In the genomic region with DNA sequence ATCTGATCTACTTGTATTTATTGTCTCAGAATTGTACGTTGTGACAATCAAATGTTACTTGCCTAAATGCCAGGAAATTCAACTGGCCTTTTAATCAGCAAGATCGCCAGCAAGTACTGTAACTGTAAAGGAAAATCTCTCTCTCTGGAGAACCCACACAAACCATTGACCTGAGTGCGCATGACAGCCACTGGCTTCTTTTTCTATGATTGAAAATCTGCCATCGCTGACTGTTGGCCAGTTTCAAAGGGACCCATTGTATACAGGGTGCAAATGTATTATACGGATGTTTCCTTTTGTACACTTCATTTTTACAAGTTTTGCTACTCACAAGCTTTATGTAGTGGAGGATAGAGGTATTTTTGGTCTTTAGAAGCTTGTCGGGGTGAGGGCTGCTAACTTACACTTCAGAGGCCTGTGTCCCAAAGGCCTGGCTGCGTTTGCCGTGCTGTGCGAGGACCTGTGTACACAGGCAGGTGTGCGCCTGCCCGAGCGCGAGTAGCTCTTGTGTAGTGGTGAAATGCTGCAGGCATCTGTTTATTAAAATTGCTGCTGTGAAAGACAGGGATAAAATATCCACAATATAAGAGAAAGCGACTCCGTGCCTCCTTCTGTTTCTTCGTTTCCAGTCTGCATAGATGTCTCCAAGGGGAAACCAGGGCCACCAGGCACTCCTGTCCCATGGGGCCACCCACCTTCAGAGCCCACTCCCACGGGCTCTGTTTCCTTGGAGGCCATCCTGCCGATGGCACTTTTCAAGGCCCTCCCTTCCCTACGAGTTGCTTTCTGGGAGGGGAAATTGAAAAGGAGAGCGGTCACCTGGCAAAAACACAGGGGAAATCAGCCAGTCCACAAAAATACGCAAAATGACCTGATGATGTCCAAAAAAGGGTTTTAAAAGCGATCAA, we compare ENCODE assay signal across 19 cellular contexts. TPM values are rescaled to one million over a fixed set of nuclear protein-coding genes. Genes with fewer than 3 reads are reported as not detected.
DNase-seq lines count a peak whose midpoint lies in the region; ATAC-seq and TF ChIP-seq lines count a peak whose summit lies in the region.
"Had no signal": no experiment of that assay in that cellular context is flagged by ENCODE, and none has a peak within 500 bp of the region (broad histone marks: within the 10 kb centered on the region; RNA-seq: fewer than 3 reads in every experiment).

No MANE protein-coding gene starts in this region.

- no peak overlapping the region for H3K27ac Mint-ChIP-seq in GM23338
- no peak overlapping the region for H3K27ac Mint-ChIP-seq in activated CD8-positive, alpha-beta memory T cell treated with anti-CD3 and anti-CD28 coated beads, Interleukin-2, amount 10 ng/mL, durations not matched to agents 7 days and 5 days
- H3K27ac Mint-ChIP-seq: B cell had no signal

- no peaks in the 10 kb centered on the region for H3K9me2 ChIP-seq in GM23338 (ENCODE audit: insufficient read depth)

- H3K27ac ChIP-seq in GM23338 (ENCODE audit: low read depth) = no peak overlapping the region
- peak overlapping the region; percentile 95 for H3K27ac ChIP-seq in substantia nigra (ENCODE audit: low read depth, low read length, poor library complexity, severe bottlenecking)
- H3K27ac ChIP-seq: coronary artery, foreskin keratinocyte, lower lobe of right lung, thoracic aorta had no signal

- no peaks in the 10 kb centered on the region; the same call in 1 of the 2 replicates for H3K4me1 ChIP-seq in GM23338 (ENCODE audit: insufficient read depth)
- H3K4me1 ChIP-seq: foreskin keratinocyte, lower lobe of right lung had no signal

- H3K27me3 Mint-ChIP-seq in GM23338 (ENCODE audit: insufficient read depth, low read depth, poor library complexity) = peaks cover 13% of the 10 kb centered on the region
- peaks cover 5% of the 10 kb centered on the region for H3K27me3 Mint-ChIP-seq in activated CD8-positive, alpha-beta memory T cell treated with anti-CD3 and anti-CD28 coated beads, Interleukin-2, amount 10 ng/mL, durations not matched to agents 7 days and 5 days
- H3K27me3 Mint-ChIP-seq: B cell had no signal

- CTCF ChIA-PET in activated CD8-positive, alpha-beta memory T cell treated with anti-CD3 and anti-CD28 coated beads, Interleukin-2, amount 10 ng/mL, durations not matched to agents 7 days and 5 days (lab: Charles Lee) = no interaction called here

- H3K36me3 Mint-ChIP-seq in GM23338 (ENCODE audit: low read depth) = no peaks in the 10 kb centered on the region
- no peaks in the 10 kb centered on the region for H3K36me3 Mint-ChIP-seq in activated CD8-positive, alpha-beta memory T cell treated with anti-CD3 and anti-CD28 coated beads, Interleukin-2, amount 10 ng/mL, durations not matched to agents 7 days and 5 days

- H3K36me3 ChIP-seq in GM23338 (ENCODE audit: insufficient read depth) = no peaks in the 10 kb centered on the region
- H3K36me3 ChIP-seq: ovary had no signal

- H3F3A ChIP-seq in GM23338 (replicated peaks; ENCODE audit: low read depth) = peaks cover 10% of the 10 kb centered on the region; the same call in 1 of the 2 replicates

- H2AFZ ChIP-seq in GM23338 = peak overlapping the region; percentile 94; the same call in 1 of the 2 replicates

- H3K27me3 ChIP-seq in GM23338 (ENCODE audit: insufficient read depth) = no peaks in the 10 kb centered on the region
- H3K27me3 ChIP-seq: ovary had no signal

- H4K20me1 ChIP-seq in GM23338 (replicated peaks; ENCODE audit: insufficient read depth) = no peaks in the 10 kb centered on the region

- no peak for TF ChIP-seq CTCF in GM23338 (conservative IDR thresholded peaks at IDR 0.05; ENCODE audit: low read depth in 2 of 2)

- no peak overlapping the region; the same call in 2 of the 3 replicates for H3K4me3 Mint-ChIP-seq in GM23338
- no peak overlapping the region for H3K4me3 Mint-ChIP-seq in activated CD8-positive, alpha-beta memory T cell treated with anti-CD3 and anti-CD28 coated beads, Interleukin-2, amount 10 ng/mL, durations not matched to agents 7 days and 5 days
- H3K4me3 Mint-ChIP-seq: B cell had no signal

- no peak for DNase-seq in GM23338 (ENCODE audit: low spot score)
- DNase-seq in NCI-H510A treated with DMSO at 0.1 percent for 48 hours (lab: John Stamatoyannopoulos, UW) = peak; percentile 23
- DNase-seq in foreskin melanocyte = peak; percentile 63
- DNase-seq in substantia nigra (lab: John Stamatoyannopoulos, UW) = peak in 20 of 49 donors; percentile 23 to 61 (median 40)
- no peak for DNase-seq in activated CD8-positive, alpha-beta memory T cell treated with anti-CD3 and anti-CD28 coated beads, Interleukin-2, amount 10 ng/mL, durations not matched to agents 7 days and 5 days
- no peak for DNase-seq in GM03348 (ENCODE audit: low spot score)
- DNase-seq in stimulated activated CD4-positive, alpha-beta T cell treated with anti-CD3 and anti-CD28 coated beads, Interleukin-15, amount 100 ng/mL, for 24 hours = no peak
- DNase-seq: activated CD4-positive, alpha-beta T cell treated with anti-CD3 and anti-CD28 coated beads for 1 hour; activated CD8-positive, alpha-beta memory T cell treated with anti-CD3 and anti-CD28 coated beads, Interleukin-2, amount 50 U/mL, for 4 hours; activated naive CD4-positive, alpha-beta T cell treated with Interleukin-2 at 50 U/mL for 16 hours; foreskin keratinocyte; Kasumi-1; lower lobe of right lung; NCI-H1105; ovary; stimulated activated CD4-positive, alpha-beta T cell treated with anti-CD3 and anti-CD28 coated beads, Interleukin-4, amount 100 ng/mL, for 24 hours had no signal

- no peak for ATAC-seq in GM23338
- no peak for ATAC-seq in activated CD8-positive, alpha-beta memory T cell treated with anti-CD3 and anti-CD28 coated beads, Interleukin-2, amount 10 ng/mL, durations not matched to agents 7 days and 5 days
- ATAC-seq: foreskin keratinocyte, lower lobe of right lung had no signal

- H3K79me2 ChIP-seq in GM23338 (replicated peaks; ENCODE audit: insufficient read depth) = no peaks in the 10 kb centered on the region

- no peaks in the 10 kb centered on the region for H3K9me3 Mint-ChIP-seq in GM23338
- H3K9me3 Mint-ChIP-seq in activated CD8-positive, alpha-beta memory T cell treated with anti-CD3 and anti-CD28 coated beads, Interleukin-2, amount 10 ng/mL, durations not matched to agents 7 days and 5 days (ENCODE audit: low read depth) = no peaks in the 10 kb centered on the region

- no peak overlapping the region for H3K4me2 ChIP-seq in GM23338

- no peak overlapping the region for H3K4me3 ChIP-seq in GM23338
- H3K4me3 ChIP-seq: coronary artery, lower lobe of right lung, ovary, thoracic aorta had no signal

- peaks cover 29% of the 10 kb centered on the region for H3K4me1 Mint-ChIP-seq in GM23338
- H3K4me1 Mint-ChIP-seq in activated CD8-positive, alpha-beta memory T cell treated with anti-CD3 and anti-CD28 coated beads, Interleukin-2, amount 10 ng/mL, durations not matched to agents 7 days and 5 days = peaks cover 11% of the 10 kb centered on the region

TF ChIP-seq in GM23338, 12 proteins besides CTCF, POLR2A, EP300 and RAD21 (continues in another document):
- no peak for TF ChIP-seq ZNF114 (CRISPR knock-in tag; IDR thresholded peaks at IDR 0.05)
- TF ChIP-seq STAT1 (IDR thresholded peaks at IDR 0.05; ENCODE audit: unreplicated experiment) = no peak
- no peak for TF ChIP-seq ZNF331 (CRISPR knock-in tag; IDR thresholded peaks at IDR 0.05; ENCODE audit: low read depth)
- TF ChIP-seq, protein P1, sequence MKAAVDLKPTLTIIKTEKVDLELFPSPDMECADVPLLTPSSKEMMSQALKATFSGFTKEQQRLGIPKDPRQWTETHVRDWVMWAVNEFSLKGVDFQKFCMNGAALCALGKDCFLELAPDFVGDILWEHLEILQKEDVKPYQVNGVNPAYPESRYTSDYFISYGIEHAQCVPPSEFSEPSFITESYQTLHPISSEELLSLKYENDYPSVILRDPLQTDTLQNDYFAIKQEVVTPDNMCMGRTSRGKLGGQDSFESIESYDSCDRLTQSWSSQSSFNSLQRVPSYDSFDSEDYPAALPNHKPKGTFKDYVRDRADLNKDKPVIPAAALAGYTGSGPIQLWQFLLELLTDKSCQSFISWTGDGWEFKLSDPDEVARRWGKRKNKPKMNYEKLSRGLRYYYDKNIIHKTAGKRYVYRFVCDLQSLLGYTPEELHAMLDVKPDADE (IDR thresholded peaks at IDR 0.05) = no peak
- no peak for TF ChIP-seq JUNB (IDR thresholded peaks at IDR 0.05; ENCODE audit: unreplicated experiment)
- no peak for TF ChIP-seq NANOG (IDR thresholded peaks at IDR 0.05; ENCODE audit: borderline replicate concordance)
- TF ChIP-seq POLR2AphosphoS5 (IDR thresholded peaks at IDR 0.05; ENCODE audit: low read depth) = no peak

RNA-seq across cellular contexts. Expression of a gene that starts 25.3 kb away (rescaled TPM):
- total RNA-seq in GM23338 (2014; rRNA removed; shearing (Covaris generic)) = 27.1 and 30.9 TPM in 2 replicates
- 14.0 and 16.2 TPM in 2 replicates for polyA plus RNA-seq in GM23338 (2016; fragmentation: Nextera tagmentation; extraction: Ambion mirVana)
- total RNA-seq in activated CD8-positive, alpha-beta memory T cell treated with anti-CD3 and anti-CD28 coated beads, Interleukin-2, amount 10 ng/mL, durations not matched to agents 7 days and 5 days = 10 to 100 TPM; 71.5 to 71.7 TPM

Comparison
In these comparisons a context has a peak if more than half of its experiments do, and no peak if none do; other contexts are left out.
1. DNase-seq: peak in NCI-H510A treated with DMSO at 0.1 percent for 48 hours (single experiment) and foreskin melanocyte (single experiment); none in GM23338 (single experiment), activated CD8-positive, alpha-beta memory T cell treated with anti-CD3 and anti-CD28 coated beads, Interleukin-2, amount 10 ng/mL, durations not matched to agents 7 days and 5 days (single experiment), GM03348 (single experiment) and stimulated activated CD4-positive, alpha-beta T cell treated with anti-CD3 and anti-CD28 coated beads, Interleukin-15, amount 100 ng/mL, for 24 hours (single experiment).